Comparison of ENCODE assay signal across 24 cellular contexts in genomic region chr4:136699905-136700304, GRCh38.
"Had no signal": no experiment of that assay in that cellular context is flagged by ENCODE, and none has a peak within 500 bp of the region (broad histone marks: within the 10 kb centered on the region; RNA-seq: fewer than 3 reads in every experiment).

No MANE protein-coding gene starts in this region.

- DNase-seq: stimulated activated CD4-positive, alpha-beta T cell treated with anti-CD3 and anti-CD28 coated beads, Interleukin-2, amount 100 ng/mL, for 48 hours; stimulated activated CD4-positive, alpha-beta T cell treated with anti-CD3 and anti-CD28 coated beads, Interleukin-4, amount 100 ng/mL, for 1 hour; stimulated activated CD4-positive, alpha-beta T cell treated with anti-CD3 and anti-CD28 coated beads, Interleukin-4, amount 100 ng/mL, for 24 hours; stimulated activated CD4-positive, alpha-beta T cell treated with anti-CD3 and anti-CD28 coated beads, Interleukin-4, amount 100 ng/mL, for 4 hours; stimulated activated CD8-positive, alpha-beta memory T cell treated with anti-CD3 and anti-CD28 coated beads, Interleukin-4, amount 100 ng/mL, for 48 hours; stimulated activated naive B cell treated with anti-CD40 and anti-IgM and Interleukin-4, amounts not matched to agents 10 μg/mL and 1 μg/mL and 100 μg/mL, for 72 hours; stimulated activated naive CD4-positive, alpha-beta T cell; stimulated activated naive CD4-positive, alpha-beta T cell treated with Interleukin-2 at 50 U/mL for 16 hours; stimulated activated naive CD8-positive, alpha-beta T cell treated with anti-CD3 and anti-CD28 coated beads, Interleukin-15, amount 100 ng/mL, for 72 hours; stimulated activated naive CD8-positive, alpha-beta T cell treated with anti-CD3 and anti-CD28 coated beads, Interleukin-15, Interleukin-2, amounts not matched to agents 100 U/mL and 50 U/mL, for 24 hours; stomach; substantia nigra; testis; thyroid gland; tibial artery; transverse colon; trophoblast cell; upper lobe of left lung; upper lobe of right lung; uterus had no signal

- H3K27ac Mint-ChIP-seq: stimulated activated effector memory CD8-positive, alpha-beta T cell treated with anti-CD3 and anti-CD28 coated beads, Interleukin-12 subunit alpha, Interleukin-12 subunit beta, amount 100 ng/mL, for 72 hours; stimulated activated memory B cell treated with anti-CD40 and anti-IgM and Interleukin-4, amounts not matched to agents 10 μg/mL and 1 μg/mL and 100 μg/mL, for 72 hours; stimulated activated naive B cell treated with anti-CD40 and anti-IgM and Interleukin-4, amounts not matched to agents 10 μg/mL and 1 μg/mL and 100 μg/mL, for 72 hours; stimulated activated naive CD8-positive, alpha-beta T cell treated with anti-CD3 and anti-CD28 coated beads, Interleukin-15, amount 100 ng/mL, for 72 hours; stimulated activated naive CD8-positive, alpha-beta T cell treated with anti-CD3 and anti-CD28 coated beads, Interleukin-15, Interleukin-2, amounts not matched to agents 100 ng/mL and 50 ng/mL, for 24 hours; type B pancreatic cell had no signal

- H3K27me3 Mint-ChIP-seq: stimulated activated memory B cell treated with anti-CD40 and anti-IgM and Interleukin-4, amounts not matched to agents 10 μg/mL and 1 μg/mL and 100 μg/mL, for 72 hours; stimulated activated naive B cell treated with anti-CD40 and anti-IgM and Interleukin-4, amounts not matched to agents 10 μg/mL and 1 μg/mL and 100 μg/mL, for 72 hours; stimulated activated naive CD8-positive, alpha-beta T cell treated with anti-CD3 and anti-CD28 coated beads, Interleukin-15, amount 100 ng/mL, for 72 hours; type B pancreatic cell had no signal

- H3K9me3 Mint-ChIP-seq: stimulated activated naive CD8-positive, alpha-beta T cell treated with anti-CD3 and anti-CD28 coated beads, Interleukin-15, Interleukin-2, amounts not matched to agents 100 ng/mL and 50 ng/mL, for 24 hours; type B pancreatic cell had no signal

- H3K36me3 Mint-ChIP-seq: stimulated activated effector memory CD8-positive, alpha-beta T cell treated with anti-CD3 and anti-CD28 coated beads, Interleukin-12 subunit alpha, Interleukin-12 subunit beta, amount 100 ng/mL, for 72 hours; stimulated activated memory B cell treated with anti-CD40 and anti-IgM and Interleukin-4, amounts not matched to agents 10 μg/mL and 1 μg/mL and 100 μg/mL, for 72 hours; stimulated activated naive B cell treated with anti-CD40 and anti-IgM and Interleukin-4, amounts not matched to agents 10 μg/mL and 1 μg/mL and 100 μg/mL, for 72 hours; type B pancreatic cell had no signal

- H3K4me3 Mint-ChIP-seq: stimulated activated effector memory CD8-positive, alpha-beta T cell treated with anti-CD3 and anti-CD28 coated beads, Interleukin-12 subunit alpha, Interleukin-12 subunit beta, amount 100 ng/mL, for 72 hours; stimulated activated memory B cell treated with anti-CD40 and anti-IgM and Interleukin-4, amounts not matched to agents 10 μg/mL and 1 μg/mL and 100 μg/mL, for 72 hours; stimulated activated naive B cell treated with anti-CD40 and anti-IgM and Interleukin-4, amounts not matched to agents 10 μg/mL and 1 μg/mL and 100 μg/mL, for 72 hours; stimulated activated naive CD8-positive, alpha-beta T cell treated with anti-CD3 and anti-CD28 coated beads, Interleukin-15, amount 100 ng/mL, for 72 hours; stimulated activated naive CD8-positive, alpha-beta T cell treated with anti-CD3 and anti-CD28 coated beads, Interleukin-15, Interleukin-2, amounts not matched to agents 100 ng/mL and 50 ng/mL, for 24 hours; type B pancreatic cell had no signal

- ATAC-seq: stimulated activated effector memory CD8-positive, alpha-beta T cell treated with anti-CD3 and anti-CD28 coated beads, Interleukin-12 subunit alpha, Interleukin-12 subunit beta, amount 100 ng/mL, for 72 hours; stimulated activated memory B cell treated with anti-CD40 and anti-IgM and Interleukin-4, amounts not matched to agents 10 μg/mL and 1 μg/mL and 100 μg/mL, for 72 hours; stimulated activated naive B cell treated with anti-CD40 and anti-IgM and Interleukin-4, amounts not matched to agents 10 μg/mL and 1 μg/mL and 100 μg/mL, for 72 hours; stimulated activated naive CD8-positive, alpha-beta T cell treated with anti-CD3 and anti-CD28 coated beads, Interleukin-15, amount 100 ng/mL, for 72 hours; stimulated activated naive CD8-positive, alpha-beta T cell treated with anti-CD3 and anti-CD28 coated beads, Interleukin-15, Interleukin-2, amounts not matched to agents 100 U/mL and 50 U/mL, for 24 hours; upper lobe of right lung had no signal

- H3K4me1 Mint-ChIP-seq: stimulated activated effector memory CD8-positive, alpha-beta T cell treated with anti-CD3 and anti-CD28 coated beads, Interleukin-12 subunit alpha, Interleukin-12 subunit beta, amount 100 ng/mL, for 72 hours; stimulated activated memory B cell treated with anti-CD40 and anti-IgM and Interleukin-4, amounts not matched to agents 10 μg/mL and 1 μg/mL and 100 μg/mL, for 72 hours; stimulated activated naive B cell treated with anti-CD40 and anti-IgM and Interleukin-4, amounts not matched to agents 10 μg/mL and 1 μg/mL and 100 μg/mL, for 72 hours; stimulated activated naive CD8-positive, alpha-beta T cell treated with anti-CD3 and anti-CD28 coated beads, Interleukin-15, amount 100 ng/mL, for 72 hours had no signal
